ENCODE assay signal across 9 cellular contexts in the genomic region with DNA sequence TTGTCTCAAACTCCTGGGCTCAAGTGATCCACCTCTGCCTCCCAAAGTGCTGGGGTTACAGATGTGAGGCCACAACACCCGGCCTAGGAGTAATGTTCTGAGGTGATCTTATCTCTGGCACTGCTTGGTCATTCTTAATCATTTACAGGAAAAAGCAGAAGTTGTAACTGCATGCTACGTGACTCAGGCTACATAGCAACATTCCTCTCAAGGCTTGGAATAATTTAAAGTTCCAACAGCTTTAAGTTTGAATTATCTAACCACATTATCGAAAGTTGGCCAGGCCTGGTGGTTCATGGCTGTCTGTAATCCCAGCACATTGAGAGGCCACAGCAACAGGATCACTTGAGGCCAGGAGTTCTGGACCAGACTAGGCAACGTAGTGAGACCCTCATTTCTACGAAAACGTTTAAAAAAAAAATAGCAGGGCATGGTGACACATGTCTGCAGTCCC. TPM values are rescaled to one million over a fixed set of nuclear protein-coding genes. Genes with fewer than 3 reads are reported as not detected.
DNase-seq lines count a peak whose midpoint lies in the region; ATAC-seq, FAIRE-seq and TF ChIP-seq lines count a peak whose summit lies in the region.
"Had no signal": no experiment of that assay in that cellular context is flagged by ENCODE, and none has a peak within 500 bp of the region (broad histone marks: within the 10 kb centered on the region; RNA-seq: fewer than 3 reads in every experiment).

No MANE protein-coding gene starts in this region.

- peak; percentile 61 for ATAC-seq in GM12878
- ATAC-seq in mucosa of descending colon, result peak; percentile 5
- ATAC-seq in HG03442 (IDR thresholded peaks at IDR 0.05; ENCODE audit: unreplicated experiment), result no peak

- peaks cover 0 to 8% (median 1%) of the 10 kb centered on the region in 3 donors for H3K36me3 Mint-ChIP-seq in CD8-positive, alpha-beta memory T cell

- no peak overlapping the region for H2BK12ac ChIP-seq in neuronal stem cell (ENCODE audit: low read length)

- H3K23ac ChIP-seq in neuronal stem cell (ENCODE audit: low read depth, low read length, poor library complexity), result no peak overlapping the region

- no peak overlapping the region for H2BK120ac ChIP-seq in neuronal stem cell (ENCODE audit: low read depth, low read length)

- no peak for DNase-seq in CD8-positive, alpha-beta memory T cell
- DNase-seq in KBM-7 (peak; percentile 95), GM12878 (ENCODE audit: low read depth, low spot score) (no peak), mucosa of descending colon (no peak), NCI-H345 (lab: John Stamatoyannopoulos, UW) (no peak), GM19240 (ENCODE audit: insufficient read length, low spot score) (no peak), neuronal stem cell (ENCODE audit: low spot score) (no peak)

- H2AK5ac ChIP-seq in neuronal stem cell (ENCODE audit: low read depth, low read length), result no peak overlapping the region

- H3K9ac ChIP-seq in GM12878 (ENCODE audit: control insufficient read depth, insufficient read depth, low read length) (peak overlapping the region; percentile 26; the same call in 1 of the 2 replicates), neuronal stem cell (ENCODE audit: low read depth, low read length, poor library complexity) (no peak overlapping the region)

- no peaks in the 10 kb centered on the region for H3K27me3 Mint-ChIP-seq in CD8-positive, alpha-beta memory T cell
- H3K27me3 Mint-ChIP-seq: activated naive CD4-positive, alpha-beta T cell treated with anti-CD3 and anti-CD28 coated beads, Interleukin-2, amount 50 U/mL, for 24 hours had no signal

- POLR2A ChIA-PET in CD8-positive, alpha-beta memory T cell (lab: Charles Lee), result no interaction called here
- POLR2A ChIA-PET in GM12878 (lab: Charles Lee), result interaction anchor here (0.9 to 1.4 kb wide), 6 partner anchors 8 to 65 kb away, joined by 3 to 11 read pairs (median 6); partner anchors contain the start of gene TMEM91

- peaks cover 19 to 29% (median 19%) of the 10 kb centered on the region in 3 donors for H3K4me1 Mint-ChIP-seq in CD8-positive, alpha-beta memory T cell

- H2BK15ac ChIP-seq in neuronal stem cell (ENCODE audit: low read length), result no peak overlapping the region

- peak in 1 of 2 experiments; percentile 40; a peak in 1 of 4 replicates for TF ChIP-seq EP300 in GM12878 (IDR thresholded peaks at IDR 0.05; ENCODE audit: borderline replicate concordance in 1 of 2, control insufficient read depth in 1 of 2, low read depth in 2 of 2, low read length in 2 of 2)

- no peak overlapping the region for H4K8ac ChIP-seq in neuronal stem cell (ENCODE audit: low read depth, low read length)

- no peak overlapping the region for H3K18ac ChIP-seq in neuronal stem cell (ENCODE audit: low read length)

- TF ChIP-seq POLR2A in GM12878 (IDR thresholded peaks at IDR 0.05; ENCODE audit: low read depth, low read length), result no peak

- no peaks in the 10 kb centered on the region for H3K9me3 ChIP-seq in CD8-positive, alpha-beta memory T cell (ENCODE audit: low read length)
- H3K9me3 ChIP-seq in GM12878 (replicated peaks; ENCODE audit: control insufficient read depth, insufficient read depth, low read length), result no peaks in the 10 kb centered on the region
- H3K9me3 ChIP-seq in mucosa of descending colon, result no peaks in the 10 kb centered on the region
- H3K9me3 ChIP-seq in neuronal stem cell (replicated peaks in 1 of 2; ENCODE audit: control insufficient read depth in 2 of 2, insufficient read depth in 1 of 2, low read depth in 1 of 2, low read length in 2 of 2), result no peaks in the 10 kb centered on the region

- H2AFZ ChIP-seq in GM12878 (ENCODE audit: control insufficient read depth, low read depth, low read length), result peak overlapping the region; percentile 38
- no peak overlapping the region for H2AFZ ChIP-seq in neuronal stem cell (ENCODE audit: low read length)

- WGBS in GM12878 (ENCODE audit: insufficient coverage, insufficient replicate concordance, low lambda C conversion rate, missing lambda C conversion rate), result 66% methylated on average over 6 of the region's 6 CpGs
- no CpG with 5 or more reads among the region's 6 CpGs for WGBS in neuronal stem cell (ENCODE audit: extremely low coverage in 2 of 2, insufficient read length in 2 of 2, insufficient replicate concordance in 1 of 2), 2 donors

- H3K9me3 Mint-ChIP-seq in CD8-positive, alpha-beta memory T cell, result no peaks in the 10 kb centered on the region
- H3K9me3 Mint-ChIP-seq: activated naive CD4-positive, alpha-beta T cell treated with anti-CD3 and anti-CD28 coated beads, Interleukin-2, amount 50 U/mL, for 24 hours had no signal

- no TSS peak for BruUV-seq in GM12878 (replicated peaks; lab: Mats Ljungman, UMichigan)

- in situ Hi-C loops in KBM-7 (cut with MboI; ENCODE audit: low pct_unique_long_range_greater_than_20kb, low sequenced_read_pairs) (no loop called here), GM12878 (cut with MboI) (no loop called here)

- H3K4me1 ChIP-seq in CD8-positive, alpha-beta memory T cell (ENCODE audit: insufficient read depth, low read length), result peaks cover 15% of the 10 kb centered on the region
- H3K4me1 ChIP-seq in GM12878 (ENCODE audit: control insufficient read depth, insufficient read depth, low read length), result peaks cover 23% of the 10 kb centered on the region
- H3K4me1 ChIP-seq in mucosa of descending colon (ENCODE audit: low read depth), result peaks cover 19% of the 10 kb centered on the region
- peaks cover 4 to 5% of the 10 kb centered on the region in 2 donors for H3K4me1 ChIP-seq in neuronal stem cell (ENCODE audit: control insufficient read depth in 2 of 2, insufficient read depth in 1 of 2, low read depth in 1 of 2, low read length in 2 of 2)

- H4K20me1 ChIP-seq in GM12878 (ENCODE audit: control insufficient read depth, insufficient read depth), result no peaks in the 10 kb centered on the region

- intact Hi-C loops in GM12878 (cut with micrococcal nuclease; ENCODE audit: unreplicated experiment) (no loop called here), mucosa of descending colon (cut with DNase I, micrococcal nuclease) (no loop called here)

- RAD21 ChIA-PET in GM12878 (lab: Charles Lee; ENCODE audit: unreplicated experiment), result interaction anchor here (0.6 to 1.3 kb wide), 4 partner anchors 12 to 60 kb away, joined by 3 read pairs; no protein-coding TSS in a partner anchor

- H3K79me1 ChIP-seq in neuronal stem cell (ENCODE audit: low read depth, low read length), result peaks cover 8% of the 10 kb centered on the region

- SMC1A ChIA-PET in GM12878 (lab: Charles Lee; ENCODE audit: uncharacterized antibody, unreplicated experiment), result interaction anchor here (0.6 to 1.5 kb wide), 7 partner anchors 10 to 492 kb away, joined by 3 to 4 read pairs (median 3); partner anchors contain the start of gene RPS19

- no peak for FAIRE-seq in GM12878 (lab: Jason Lieb, UNC)

- H3K4ac ChIP-seq in neuronal stem cell (ENCODE audit: low read length), result no peak overlapping the region

- no peaks in the 10 kb centered on the region for H3K36me3 ChIP-seq in CD8-positive, alpha-beta memory T cell (ENCODE audit: insufficient read depth, low read length)
- H3K36me3 ChIP-seq in GM12878 (ENCODE audit: control insufficient read depth in 2 of 2, insufficient read depth in 2 of 2, low read length in 1 of 2) (no peaks in the 10 kb centered on the region), mucosa of descending colon (ENCODE audit: low read depth) (no peaks in the 10 kb centered on the region), neuronal stem cell (replicated peaks in 1 of 2; ENCODE audit: control insufficient read depth in 2 of 2, insufficient read depth in 2 of 2, low read length in 2 of 2) (peaks cover 0 to 8% of the 10 kb centered on the region in 2 donors)

- CTCF ChIA-PET in CD8-positive, alpha-beta memory T cell (lab: Charles Lee), result no interaction called here
- CTCF ChIA-PET in GM12878 (lab: Yijun Ruan, JAX), result interaction anchor here (0.6 to 9.3 kb wide), 3 partner anchors 10 to 469 kb away, joined by 4 to 91 read pairs (median 7); partner anchors contain the start of gene TGFB1

- H3K14ac ChIP-seq in neuronal stem cell (ENCODE audit: low read length), result no peak overlapping the region

- H2BK5ac ChIP-seq in neuronal stem cell (ENCODE audit: low read length), result no peak overlapping the region

- TF ChIP-seq RAD21 in GM12878 (IDR thresholded peaks at IDR 0.05; ENCODE audit: insufficient read depth, low read depth, low read length), result no peak

- H3K27me3 ChIP-seq in CD8-positive, alpha-beta memory T cell (ENCODE audit: insufficient read depth, low read length, poor library complexity, severe bottlenecking), result no peaks in the 10 kb centered on the region
- H3K27me3 ChIP-seq in GM12878 (replicated peaks in 1 of 2; ENCODE audit: control insufficient read depth in 2 of 2, insufficient read depth in 2 of 2, low read length in 1 of 2) (no peaks in the 10 kb centered on the region), neuronal stem cell (ENCODE audit: control insufficient read depth in 3 of 3, insufficient read depth in 3 of 3, low read depth in 1 of 3, low read length in 3 of 3) (no peaks in the 10 kb centered on the region)

- no peak overlapping the region for H4K91ac ChIP-seq in neuronal stem cell (ENCODE audit: low read depth, low read length, poor library complexity)

- peak overlapping the region in 1 of 8 donors; percentile 11 for H3K27ac Mint-ChIP-seq in CD8-positive, alpha-beta memory T cell
- H3K27ac Mint-ChIP-seq: activated naive CD4-positive, alpha-beta T cell treated with anti-CD3 and anti-CD28 coated beads, Interleukin-2, amount 50 U/mL, for 24 hours had no signal

- no peak overlapping the region for H3K4me3 ChIP-seq in CD8-positive, alpha-beta memory T cell (ENCODE audit: low read length)
- H3K4me3 ChIP-seq in GM12878 (no peak overlapping the region), mucosa of descending colon (no peak overlapping the region), neuronal stem cell (ENCODE audit: low read length in 2 of 2) (no peak overlapping the region)

- H3K4me3 Mint-ChIP-seq in CD8-positive, alpha-beta memory T cell, result no peak overlapping the region
- H3K4me3 Mint-ChIP-seq: activated naive CD4-positive, alpha-beta T cell treated with anti-CD3 and anti-CD28 coated beads, Interleukin-2, amount 50 U/mL, for 24 hours had no signal

- 0 out of 2 replicates have a peak overlapping the region, but pooled peaks have one; percentile 46 for H3K4me2 ChIP-seq in GM12878 (ENCODE audit: control insufficient read depth, insufficient read depth)
- no peak overlapping the region for H3K4me2 ChIP-seq in neuronal stem cell (ENCODE audit: insufficient read depth, low read length, poor library complexity, severe bottlenecking)

- TF ChIP-seq CTCF in GM12878 (IDR thresholded peaks at IDR 0.05 in 2 of 3, conservative IDR thresholded peaks at IDR 0.05 in 1 of 3; ENCODE audit: control insufficient read depth in 2 of 3, extremely low read depth in 1 of 3, insufficient read depth in 1 of 3, low read depth in 3 of 3, low read length in 3 of 3) (no peak), mucosa of descending colon (IDR thresholded peaks at IDR 0.05) (no peak)

- H3K27ac ChIP-seq in CD8-positive, alpha-beta memory T cell (ENCODE audit: low read depth, low read length), result peak overlapping the region; percentile 79
- peak overlapping the region; percentile 45 for H3K27ac ChIP-seq in GM12878 (ENCODE audit: control insufficient read depth, insufficient read depth)
- no peak overlapping the region for H3K27ac ChIP-seq in neuronal stem cell (replicated peaks; ENCODE audit: low read length)

- H3K79me2 ChIP-seq in GM12878 (ENCODE audit: control insufficient read depth, insufficient read depth, low read length), result peaks cover 27% of the 10 kb centered on the region

RNA-seq across cellular contexts. Expression of gene B9D2, which starts 3.9 kb away (rescaled TPM):
- total RNA-seq in CD8-positive, alpha-beta memory T cell, result 1 to 10 TPM; 8.5 to 9.7 TPM
- 15.4 TPM for polyA plus RNA-seq in CD8-positive, alpha-beta memory T cell
- total RNA-seq in GM12878 (2013; cell fraction: nucleolus; rRNA removed), result 1.0 and 1.8 TPM in 2 replicates
- 4.6 and 6.0 TPM in 2 replicates for total RNA-seq in GM12878 (2014; rRNA removed)
- 2.3 and 3.3 TPM in 2 replicates for total RNA-seq in GM12878 (2014; rRNA removed; fragmentation: Illumina TruSeq; extraction: Trizol)
- 5.0 and 5.5 TPM in 2 replicates for total RNA-seq in GM12878 (2021)
- polyA plus RNA-seq in GM12878 (2011; ENCODE audit: low read depth), result 4.6 TPM
- 3.7 and 8.3 TPM in 2 replicates for polyA plus RNA-seq in GM12878 (2011; rRNA removed)
- polyA plus RNA-seq in GM12878 (2011; cell fraction: cytosol; rRNA removed), result 10.3 and 13.3 TPM in 2 replicates
- 8.9 and 9.8 TPM in 2 replicates for polyA plus RNA-seq in GM12878 (2011; cell fraction: nucleus; rRNA removed)
- polyA plus RNA-seq in GM12878 (2012), result 5.4 and 8.6 TPM in 2 replicates
- 0.25 and 2.4 TPM in 2 replicates for polyA plus RNA-seq in GM12878 (2014; fragmentation: Illumina TruSeq; extraction: Trizol)
- 1 to 10 TPM; 2.5 to 5.0 TPM for polyA plus RNA-seq in GM12878 (2014; fragmentation: Nextera tagmentation; extraction: Ambion mirVana)
- polyA plus RNA-seq in GM12878 (2014; rRNA removed), result 5.5 and 6.3 TPM in 2 replicates
- 10 to 100 TPM; 10.8 to 12.4 TPM for polyA plus RNA-seq in GM12878 (2016; fragmentation: Nextera tagmentation; extraction: Ambion mirVana)
- 3.1 and 4.7 TPM in 2 replicates for polyA minus RNA-seq in GM12878 (2011; rRNA and poly(A)+ RNA removed)
- 1.9 and 3.6 TPM in 2 replicates for polyA minus RNA-seq in GM12878 (2011; cell fraction: cytosol; rRNA and poly(A)+ RNA removed)
- 1.9 and 2.4 TPM in 2 replicates for polyA minus RNA-seq in GM12878 (2011; cell fraction: nucleus; rRNA and poly(A)+ RNA removed)
- 10 to 100 TPM in 1 of 3 donors, 1 to 10 TPM in 2; 7.0 to 11.3 (median 9.1) TPM for total RNA-seq in mucosa of descending colon
- polyA plus RNA-seq in neuronal stem cell (2013, experiment 1 of 2), result 6.5 TPM
- polyA plus RNA-seq in neuronal stem cell (2013, experiment 2 of 2), result 6.0 TPM

RNA-seq across cellular contexts. Expression of gene TMEM91, which starts 8.5 kb away (rescaled TPM):
- 1 to 10 TPM; 2.6 to 3.8 TPM for total RNA-seq in CD8-positive, alpha-beta memory T cell
- polyA plus RNA-seq in CD8-positive, alpha-beta memory T cell, result 3.7 TPM
- total RNA-seq in GM12878 (2013; cell fraction: nucleolus; rRNA removed), result 9.0 and 12.0 TPM in 2 replicates
- total RNA-seq in GM12878 (2014; rRNA removed), result 3.2 and 4.4 TPM in 2 replicates
- 2.1 and 3.0 TPM in 2 replicates for total RNA-seq in GM12878 (2014; rRNA removed; fragmentation: Illumina TruSeq; extraction: Trizol)
- 1.8 and 3.1 TPM in 2 replicates for total RNA-seq in GM12878 (2021)
- polyA plus RNA-seq in GM12878 (2011; ENCODE audit: low read depth), result 3.1 TPM
- polyA plus RNA-seq in GM12878 (2011; rRNA removed), result 1.6 and 2.9 TPM in 2 replicates
- 4.0 and 5.1 TPM in 2 replicates for polyA plus RNA-seq in GM12878 (2011; cell fraction: cytosol; rRNA removed)
- polyA plus RNA-seq in GM12878 (2011; cell fraction: nucleus; rRNA removed), result 14.4 and 16.6 TPM in 2 replicates
- polyA plus RNA-seq in GM12878 (2012), result 7.3 and 7.5 TPM in 2 replicates
- polyA plus RNA-seq in GM12878 (2014; fragmentation: Illumina TruSeq; extraction: Trizol), result 1.6 and 2.5 TPM in 2 replicates
- 1 to 10 TPM; 1.6 to 2.1 TPM for polyA plus RNA-seq in GM12878 (2014; fragmentation: Nextera tagmentation; extraction: Ambion mirVana)
- 5.2 and 5.5 TPM in 2 replicates for polyA plus RNA-seq in GM12878 (2014; rRNA removed)
- 1 to 10 TPM; 1.5 to 1.9 TPM for polyA plus RNA-seq in GM12878 (2016; fragmentation: Nextera tagmentation; extraction: Ambion mirVana)
- 5.2 and 5.3 TPM in 2 replicates for polyA minus RNA-seq in GM12878 (2011; rRNA and poly(A)+ RNA removed)
- 2.3 and 3.4 TPM in 2 replicates for polyA minus RNA-seq in GM12878 (2011; cell fraction: cytosol; rRNA and poly(A)+ RNA removed)
- 4.7 and 7.5 TPM in 2 replicates for polyA minus RNA-seq in GM12878 (2011; cell fraction: nucleus; rRNA and poly(A)+ RNA removed)
- total RNA-seq in mucosa of descending colon, result 10 to 100 TPM in 1 of 3 donors, 1 to 10 TPM in 2; 3.8 to 15.2 (median 5.6) TPM
- polyA plus RNA-seq in neuronal stem cell (2013, experiment 1 of 2), result 8.6 TPM
- 8.3 TPM for polyA plus RNA-seq in neuronal stem cell (2013, experiment 2 of 2)

RNA-seq across cellular contexts. Expression of gene TGFB1, which starts 14.2 kb away (rescaled TPM):
- 100 to 1,000 TPM; 152 to 161 TPM for total RNA-seq in CD8-positive, alpha-beta memory T cell
- polyA plus RNA-seq in CD8-positive, alpha-beta memory T cell, result 104 TPM
- 51.1 and 51.2 TPM in 2 replicates for total RNA-seq in GM12878 (2013; cell fraction: nucleolus; rRNA removed)
- total RNA-seq in GM12878 (2014; rRNA removed) (10.4 and 14.5 TPM in 2 replicates), GM12878 (2014; rRNA removed; fragmentation: Illumina TruSeq; extraction: Trizol) (14.2 and 14.4 TPM in 2 replicates), GM12878 (2021) (117 and 120 TPM in 2 replicates), mucosa of descending colon (10 to 100 TPM in 2 of 3 donors, 1 to 10 TPM in 1; 8.2 to 39.6 (median 21.8) TPM)
- 36.8 TPM for polyA plus RNA-seq in GM12878 (2011; ENCODE audit: low read depth)
- polyA plus RNA-seq in GM12878 (2011; rRNA removed) (3.6 and 5.9 TPM in 2 replicates), GM12878 (2014; fragmentation: Illumina TruSeq; extraction: Trizol) (10.0 and 24.3 TPM in 2 replicates), GM12878 (2014; fragmentation: Nextera tagmentation; extraction: Ambion mirVana) (under 1 TPM; 0.23 to 0.37 TPM), GM12878 (2014; rRNA removed) (33.3 and 48.2 TPM in 2 replicates), GM12878 (2016; fragmentation: Nextera tagmentation; extraction: Ambion mirVana) (1 to 10 TPM; 7.1 to 7.5 TPM)
- polyA plus RNA-seq in GM12878 (2011; cell fraction: cytosol; rRNA removed), result 17.2 and 17.9 TPM in 2 replicates
- polyA plus RNA-seq in GM12878 (2011; cell fraction: nucleus; rRNA removed), result 29.4 and 38.3 TPM in 2 replicates
- 75.0 and 80.1 TPM in 2 replicates for polyA plus RNA-seq in GM12878 (2012)
- 13.9 and 21.5 TPM in 2 replicates for polyA minus RNA-seq in GM12878 (2011; rRNA and poly(A)+ RNA removed)
- 36.7 and 56.1 TPM in 2 replicates for polyA minus RNA-seq in GM12878 (2011; cell fraction: cytosol; rRNA and poly(A)+ RNA removed)
- 11.5 and 21.3 TPM in 2 replicates for polyA minus RNA-seq in GM12878 (2011; cell fraction: nucleus; rRNA and poly(A)+ RNA removed)
- polyA plus RNA-seq in neuronal stem cell (2013, experiment 1 of 2), result 6.1 TPM
- 6.1 TPM for polyA plus RNA-seq in neuronal stem cell (2013, experiment 2 of 2)

RNA-seq across cellular contexts. Expression of gene EXOSC5, which starts 29.3 kb away (rescaled TPM):
- 10 to 100 TPM; 48.5 to 52.3 TPM for total RNA-seq in CD8-positive, alpha-beta memory T cell
- polyA plus RNA-seq in CD8-positive, alpha-beta memory T cell, result 49.5 TPM
- total RNA-seq in GM12878 (2013; cell fraction: nucleolus; rRNA removed), result 18.8 and 27.0 TPM in 2 replicates
- 38.8 and 44.3 TPM in 2 replicates for total RNA-seq in GM12878 (2014; rRNA removed)
- 28.1 and 30.7 TPM in 2 replicates for total RNA-seq in GM12878 (2014; rRNA removed; fragmentation: Illumina TruSeq; extraction: Trizol)
- 57.8 and 62.7 TPM in 2 replicates for total RNA-seq in GM12878 (2021)
- 21.5 TPM for polyA plus RNA-seq in GM12878 (2011; ENCODE audit: low read depth)
- polyA plus RNA-seq in GM12878 (2011; rRNA removed), result 26.0 and 61.0 TPM in 2 replicates
- 87.8 and 129 TPM in 2 replicates for polyA plus RNA-seq in GM12878 (2011; cell fraction: cytosol; rRNA removed)
- polyA plus RNA-seq in GM12878 (2011; cell fraction: nucleus; rRNA removed), result 70.8 and 78.6 TPM in 2 replicates
- polyA plus RNA-seq in GM12878 (2012), result 48.6 and 84.3 TPM in 2 replicates
- 2.5 and 15.8 TPM in 2 replicates for polyA plus RNA-seq in GM12878 (2014; fragmentation: Illumina TruSeq; extraction: Trizol)
- polyA plus RNA-seq in GM12878 (2014; fragmentation: Nextera tagmentation; extraction: Ambion mirVana), result 10 to 100 TPM; 20.6 to 25.3 TPM
- 74.2 and 88.9 TPM in 2 replicates for polyA plus RNA-seq in GM12878 (2014; rRNA removed)
- polyA plus RNA-seq in GM12878 (2016; fragmentation: Nextera tagmentation; extraction: Ambion mirVana), result 100 to 1,000 TPM; 116 to 123 TPM
- 14.6 and 32.7 TPM in 2 replicates for polyA minus RNA-seq in GM12878 (2011; rRNA and poly(A)+ RNA removed)
- 13.9 and 16.2 TPM in 2 replicates for polyA minus RNA-seq in GM12878 (2011; cell fraction: cytosol; rRNA and poly(A)+ RNA removed)
- polyA minus RNA-seq in GM12878 (2011; cell fraction: nucleus; rRNA and poly(A)+ RNA removed), result 14.7 and 20.0 TPM in 2 replicates
- 10 to 100 TPM; 12.5 to 16.4 (median 13.3) TPM for total RNA-seq in mucosa of descending colon
- polyA plus RNA-seq in neuronal stem cell (2013, experiment 1 of 2), result 9.1 TPM
- polyA plus RNA-seq in neuronal stem cell (2013, experiment 2 of 2), result 9.4 TPM

RNA-seq across cellular contexts. Expression of gene BCKDHA, which starts 29.7 kb away (rescaled TPM):
- total RNA-seq in CD8-positive, alpha-beta memory T cell, result 10 to 100 TPM; 18.5 to 23.5 TPM
- polyA plus RNA-seq in CD8-positive, alpha-beta memory T cell, result 52.1 TPM
- 45.1 and 48.8 TPM in 2 replicates for total RNA-seq in GM12878 (2013; cell fraction: nucleolus; rRNA removed)
- total RNA-seq in GM12878 (2014; rRNA removed), result 90.9 and 107 TPM in 2 replicates
- 19.2 and 23.9 TPM in 2 replicates for total RNA-seq in GM12878 (2014; rRNA removed; fragmentation: Illumina TruSeq; extraction: Trizol)
- 33.5 and 41.7 TPM in 2 replicates for total RNA-seq in GM12878 (2021)
- 14.8 TPM for polyA plus RNA-seq in GM12878 (2011; ENCODE audit: low read depth)
- 10.8 and 51.3 TPM in 2 replicates for polyA plus RNA-seq in GM12878 (2011; rRNA removed)
- 77.5 and 123 TPM in 2 replicates for polyA plus RNA-seq in GM12878 (2011; cell fraction: cytosol; rRNA removed)
- 139 and 153 TPM in 2 replicates for polyA plus RNA-seq in GM12878 (2011; cell fraction: nucleus; rRNA removed)
- polyA plus RNA-seq in GM12878 (2012), result 64.0 and 79.5 TPM in 2 replicates
- 13.7 and 41.5 TPM in 2 replicates for polyA plus RNA-seq in GM12878 (2014; fragmentation: Illumina TruSeq; extraction: Trizol)
- 10 to 100 TPM in 1 of 2 experiments, 1 to 10 TPM in 1; 9.9 to 28.7 TPM for polyA plus RNA-seq in GM12878 (2014; fragmentation: Nextera tagmentation; extraction: Ambion mirVana)
- polyA plus RNA-seq in GM12878 (2014; rRNA removed), result 68.1 and 73.1 TPM in 2 replicates
- polyA plus RNA-seq in GM12878 (2016; fragmentation: Nextera tagmentation; extraction: Ambion mirVana), result 100 to 1,000 TPM in 1 of 2 experiments, 10 to 100 TPM in 1; 99.8 to 105 TPM
- polyA minus RNA-seq in GM12878 (2011; rRNA and poly(A)+ RNA removed), result 16.3 and 43.2 TPM in 2 replicates
- polyA minus RNA-seq in GM12878 (2011; cell fraction: cytosol; rRNA and poly(A)+ RNA removed), result 26.5 and 33.1 TPM in 2 replicates
- 27.3 and 31.9 TPM in 2 replicates for polyA minus RNA-seq in GM12878 (2011; cell fraction: nucleus; rRNA and poly(A)+ RNA removed)
- total RNA-seq in mucosa of descending colon, result 10 to 100 TPM; 16.6 to 22.5 (median 17.3) TPM
- 26.5 TPM for polyA plus RNA-seq in neuronal stem cell (2013, experiment 1 of 2)
- polyA plus RNA-seq in neuronal stem cell (2013, experiment 2 of 2), result 29.7 TPM
